29 cellular contexts compared by ENCODE assay signal in the genomic region with DNA sequence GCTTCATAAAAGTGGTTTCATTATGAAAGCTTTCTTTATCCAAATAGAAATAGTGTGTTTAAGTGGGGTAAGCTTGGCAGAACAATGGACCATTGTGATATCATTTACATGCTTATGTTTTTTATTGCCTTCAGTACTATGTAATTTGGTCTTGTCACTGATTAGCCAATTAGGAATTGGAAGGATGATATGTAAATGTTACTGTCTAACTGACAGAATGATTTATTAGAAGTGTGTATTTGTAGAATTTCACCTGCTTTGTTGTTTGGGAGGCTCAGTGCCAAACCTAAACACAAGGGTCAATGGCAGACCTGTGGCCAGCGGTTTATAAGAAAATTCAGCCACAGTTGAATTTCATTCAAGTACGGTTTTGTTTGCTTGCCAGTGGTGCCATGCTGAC. TPM values are rescaled to one million over a fixed set of nuclear protein-coding genes. Genes with fewer than 3 reads are reported as not detected.
A peak's percentile ranks its signal among the peaks of the same experiment; 100 is the strongest.
DNase-seq lines count a peak whose midpoint lies in the region; ATAC-seq lines count a peak whose summit lies in the region.
"Had no signal": no experiment of that assay in that cellular context is flagged by ENCODE, and none has a peak within 500 bp of the region (broad histone marks: within the 10 kb centered on the region; RNA-seq: fewer than 3 reads in every experiment).

No MANE protein-coding gene starts in this region.

- H3K4me1 Mint-ChIP-seq in activated T-cell treated with anti-CD3 and anti-CD28 coated beads, Interleukin-2, amount 50 U/mL, for 72 hours (ENCODE audit: low read depth), result peaks cover 6% of the 10 kb centered on the region
- peaks cover 3% of the 10 kb centered on the region for H3K4me1 Mint-ChIP-seq in activated T-cell treated with anti-CD3 and anti-CD28 coated beads, Interleukin-2, amount 50 U/mL, for 4 hours (ENCODE audit: low read depth)
- no peaks in the 10 kb centered on the region for H3K4me1 Mint-ChIP-seq in natural killer cell treated with Interleukin-12 subunit alpha and Interleukin-12 subunit beta and Interleukin-15 and Interleukin-18, amount 100 ng/mL, for 72 hours (ENCODE audit: low read depth in 2 of 2)
- H3K4me1 Mint-ChIP-seq: T-helper 17 cell had no signal

- no peaks in the 10 kb centered on the region for H3K27me3 Mint-ChIP-seq in activated T-cell treated with anti-CD3 and anti-CD28 coated beads, Interleukin-2, amount 50 U/mL, for 72 hours (ENCODE audit: low read depth)
- no peaks in the 10 kb centered on the region for H3K27me3 Mint-ChIP-seq in activated T-cell treated with anti-CD3 and anti-CD28 coated beads, Interleukin-2, amount 50 U/mL, for 4 hours (ENCODE audit: low read depth)
- no peaks in the 10 kb centered on the region for H3K27me3 Mint-ChIP-seq in natural killer cell treated with Interleukin-12 subunit alpha and Interleukin-12 subunit beta and Interleukin-15 and Interleukin-18, amount 100 ng/mL, for 72 hours
- H3K27me3 Mint-ChIP-seq: activated naive CD8-positive, alpha-beta T cell treated with anti-CD3 and anti-CD28 coated beads for 36 hours; CD8-positive, alpha-beta memory T cell; stimulated activated naive CD8-positive, alpha-beta T cell treated with anti-CD3 and anti-CD28 coated beads, Interleukin-15, amount 100 ng/mL, for 72 hours; T-helper 17 cell had no signal

- H3K27ac Mint-ChIP-seq in activated T-cell treated with anti-CD3 and anti-CD28 coated beads, Interleukin-2, amount 50 U/mL, for 72 hours, result peak overlapping the region; percentile 39
- H3K27ac Mint-ChIP-seq in natural killer cell treated with Interleukin-12 subunit alpha and Interleukin-12 subunit beta and Interleukin-15 and Interleukin-18, amount 100 ng/mL, for 72 hours, result no peak overlapping the region
- H3K27ac Mint-ChIP-seq: activated CD8-positive, alpha-beta T cell treated with anti-CD3 and anti-CD28 coated beads, Interleukin-2, amount 10 ng/mL, durations not matched to agents 7 days and 5 days; activated naive CD8-positive, alpha-beta T cell treated with anti-CD3 and anti-CD28 coated beads for 36 hours; stimulated activated naive CD8-positive, alpha-beta T cell treated with anti-CD3 and anti-CD28 coated beads, Interleukin-15, amount 100 ng/mL, for 72 hours; T-helper 17 cell had no signal

- H3K4me3 Mint-ChIP-seq in activated T-cell treated with anti-CD3 and anti-CD28 coated beads, Interleukin-2, amount 50 U/mL, for 72 hours, result no peak overlapping the region
- H3K4me3 Mint-ChIP-seq in activated T-cell treated with anti-CD3 and anti-CD28 coated beads, Interleukin-2, amount 50 U/mL, for 4 hours, result no peak overlapping the region
- H3K4me3 Mint-ChIP-seq in natural killer cell treated with Interleukin-12 subunit alpha and Interleukin-12 subunit beta and Interleukin-15 and Interleukin-18, amount 100 ng/mL, for 72 hours, result no peak overlapping the region
- H3K4me3 Mint-ChIP-seq: activated CD8-positive, alpha-beta T cell treated with anti-CD3 and anti-CD28 coated beads, Interleukin-2, amount 10 ng/mL, durations not matched to agents 7 days and 5 days; activated naive CD8-positive, alpha-beta T cell treated with anti-CD3 and anti-CD28 coated beads for 36 hours; CD8-positive, alpha-beta memory T cell; stimulated activated naive CD8-positive, alpha-beta T cell treated with anti-CD3 and anti-CD28 coated beads, Interleukin-15, amount 100 ng/mL, for 72 hours; T-helper 17 cell had no signal

- no peaks in the 10 kb centered on the region for H3K36me3 Mint-ChIP-seq in activated T-cell treated with anti-CD3 and anti-CD28 coated beads, Interleukin-2, amount 50 U/mL, for 72 hours (ENCODE audit: insufficient read depth in 2 of 2)
- H3K36me3 Mint-ChIP-seq in activated T-cell treated with anti-CD3 and anti-CD28 coated beads, Interleukin-2, amount 50 U/mL, for 4 hours (ENCODE audit: insufficient read depth), result no peaks in the 10 kb centered on the region
- no peaks in the 10 kb centered on the region for H3K36me3 Mint-ChIP-seq in natural killer cell treated with Interleukin-12 subunit alpha and Interleukin-12 subunit beta and Interleukin-15 and Interleukin-18, amount 100 ng/mL, for 72 hours
- H3K36me3 Mint-ChIP-seq: CD8-positive, alpha-beta memory T cell had no signal

- peaks cover 0 to 2% of the 10 kb centered on the region in 2 donors for H3K9me3 Mint-ChIP-seq in activated T-cell treated with anti-CD3 and anti-CD28 coated beads, Interleukin-2, amount 50 U/mL, for 72 hours
- no peaks in the 10 kb centered on the region for H3K9me3 Mint-ChIP-seq in activated T-cell treated with anti-CD3 and anti-CD28 coated beads, Interleukin-2, amount 50 U/mL, for 4 hours
- H3K9me3 Mint-ChIP-seq in natural killer cell treated with Interleukin-12 subunit alpha and Interleukin-12 subunit beta and Interleukin-15 and Interleukin-18, amount 100 ng/mL, for 72 hours, result no peaks in the 10 kb centered on the region
- H3K9me3 Mint-ChIP-seq: CD8-positive, alpha-beta memory T cell had no signal

- in situ Hi-C loops in SK-MEL-5 (cut with HindIII; ENCODE audit: low pct_unique_long_range_greater_than_20kb, low sequenced_read_pairs), result no loop called here

- no peak for ATAC-seq in activated T-cell treated with anti-CD3 and anti-CD28 coated beads, Interleukin-2, amount 50 U/mL, for 72 hours (replicated peaks in 1 of 2)
- no peak for ATAC-seq in activated T-cell treated with anti-CD3 and anti-CD28 coated beads, Interleukin-2, amount 50 U/mL, for 4 hours
- no peak for ATAC-seq in natural killer cell treated with Interleukin-12 subunit alpha and Interleukin-12 subunit beta and Interleukin-15 and Interleukin-18, amount 100 ng/mL, for 72 hours
- no peak for ATAC-seq in HG03460 (IDR thresholded peaks at IDR 0.05; ENCODE audit: unreplicated experiment)
- ATAC-seq: A549; activated CD8-positive, alpha-beta T cell treated with anti-CD3 and anti-CD28 coated beads, Interleukin-2, amount 10 ng/mL, durations not matched to agents 7 days and 5 days; esophagus mucosa; heart right ventricle; pancreas; stimulated activated naive CD8-positive, alpha-beta T cell treated with anti-CD3 and anti-CD28 coated beads, Interleukin-15, amount 100 ng/mL, for 72 hours; T-helper 17 cell had no signal

- DNase-seq in activated T-cell treated with anti-CD3 and anti-CD28 coated beads, Interleukin-2, amount 50 U/mL, for 72 hours, result no peak
- DNase-seq in activated T-cell treated with anti-CD3 and anti-CD28 coated beads, Interleukin-2, amount 50 U/mL, for 4 hours, result no peak
- peak; percentile 35 for DNase-seq in NCI-H2081 treated with DMSO at 0.1 percent for 48 hours (lab: John Stamatoyannopoulos, UW)
- peak; percentile 3 for DNase-seq in SK-MEL-5 (ENCODE audit: low read depth, low spot score)
- DNase-seq in NCI-H226, result no peak
- DNase-seq in natural killer cell treated with Interleukin-12 subunit alpha and Interleukin-12 subunit beta and Interleukin-15 and Interleukin-18, amount 100 ng/mL, for 72 hours (ENCODE audit: low spot score), result no peak
- no peak for DNase-seq in AG20443 (ENCODE audit: low spot score)
- DNase-seq: activated CD4-positive, CD25-positive, alpha-beta regulatory T cell treated with anti-CD3 and anti-CD28 coated beads, Interleukin-2, amount 50 U/mL, for 72 hours; activated CD8-positive, alpha-beta T cell treated with anti-CD3 and anti-CD28 coated beads, Interleukin-2, amount 10 ng/mL, durations not matched to agents 7 days and 5 days; activated effector memory CD4-positive, alpha-beta T cell treated with anti-CD3 and anti-CD28 coated beads, Interleukin-2, amount 50 U/mL, for 16 hours; activated naive CD8-positive, alpha-beta T cell treated with anti-CD3 and anti-CD28 coated beads for 36 hours; activated T-cell treated with anti-CD3 and anti-CD28 coated beads for 4 hours; CD8-positive, alpha-beta memory T cell; central memory CD4-positive, alpha-beta T cell; foreskin fibroblast; GOT3; heart right ventricle; kidney glomerular epithelial cell; mammary epithelial cell; NCI-H1930; NCI-H524; pancreas; small intestine; stimulated activated CD8-positive, alpha-beta memory T cell treated with anti-CD3 and anti-CD28 coated beads, Interleukin-4, amount 100 ng/mL, for 48 hours; stimulated activated naive CD8-positive, alpha-beta T cell treated with anti-CD3 and anti-CD28 coated beads, Interleukin-15, amount 100 ng/mL, for 72 hours; T-helper 17 cell had no signal

RNA-seq across cellular contexts. Expression of gene AIG1, which starts 39.0 kb away (rescaled TPM):
- 10 to 100 TPM; 23.8 to 28.2 TPM for total RNA-seq in activated T-cell treated with anti-CD3 and anti-CD28 coated beads, Interleukin-2, amount 50 U/mL, for 72 hours
- total RNA-seq in activated T-cell treated with anti-CD3 and anti-CD28 coated beads, Interleukin-2, amount 50 U/mL, for 4 hours, result 1 to 10 TPM; 3.9 to 7.6 (median 5.5) TPM
- total RNA-seq in SK-MEL-5 (2014; rRNA removed; shearing (Covaris generic)), result 5.8 and 8.0 TPM in 2 replicates
- polyA plus RNA-seq in SK-MEL-5 (2015; cell fraction: cytosol; rRNA removed), result 7.3 and 7.6 TPM in 2 replicates
- polyA plus RNA-seq in SK-MEL-5 (2015; cell fraction: nucleus; rRNA removed), result 4.4 and 7.2 TPM in 2 replicates
- total RNA-seq in natural killer cell treated with Interleukin-12 subunit alpha and Interleukin-12 subunit beta and Interleukin-15 and Interleukin-18, amount 100 ng/mL, for 72 hours, result 1 to 10 TPM; 5.7 to 7.4 TPM

Comparison
In these comparisons a context has a peak if more than half of its experiments do, and no peak if none do; other contexts are left out.
1. DNase-seq: peak in NCI-H2081 treated with DMSO at 0.1 percent for 48 hours (single experiment) and SK-MEL-5 (single experiment); none in activated T-cell treated with anti-CD3 and anti-CD28 coated beads, Interleukin-2, amount 50 U/mL, for 72 hours (0 of 2), activated T-cell treated with anti-CD3 and anti-CD28 coated beads, Interleukin-2, amount 50 U/mL, for 4 hours (single experiment), NCI-H226 (single experiment), natural killer cell treated with Interleukin-12 subunit alpha and Interleukin-12 subunit beta and Interleukin-15 and Interleukin-18, amount 100 ng/mL, for 72 hours (single experiment) and AG20443 (single experiment).